Comparison of ENCODE assay signal across 1 cellular context in the genomic region with DNA sequence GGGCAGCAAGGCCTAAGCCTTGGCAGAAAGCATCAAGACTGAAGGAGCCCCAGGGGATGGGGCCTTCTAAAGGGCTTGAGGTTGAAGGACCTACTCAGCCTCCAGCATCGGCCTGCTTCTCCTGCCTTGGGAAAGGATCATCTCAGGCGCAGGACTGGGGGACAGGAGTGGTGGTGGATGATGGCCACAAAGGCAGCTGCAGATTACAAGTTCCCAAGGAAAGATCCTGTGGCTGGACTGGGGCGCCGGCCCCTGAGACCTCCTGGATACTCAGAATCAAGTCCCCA.
TF ChIP-seq lines count a peak whose summit lies in the region.

No MANE protein-coding gene starts in this region.

TF ChIP-seq in H1, 55 proteins besides CTCF, POLR2A, EP300 and RAD21:
- TF ChIP-seq TAF7 (optimal IDR thresholded peaks at IDR 0.05; ENCODE audit: borderline replicate concordance, low read depth, low read length): no peak
- TF ChIP-seq SIN3A (conservative IDR thresholded peaks at IDR 0.05 in 1 of 2, IDR thresholded peaks at IDR 0.05 in 1 of 2; ENCODE audit: low read depth in 1 of 2, low read length in 2 of 2): no peak
- no peak for TF ChIP-seq SUZ12 (IDR thresholded peaks at IDR 0.05; ENCODE audit: low read length)
- no peak for TF ChIP-seq KDM4A (IDR thresholded peaks at IDR 0.05; ENCODE audit: low read depth, low read length, severe bottlenecking)
